Comparison of ENCODE assay signal across 20 cellular contexts in genomic region chr1:201498621-201499020, GRCh38. TPM values are rescaled to one million over a fixed set of nuclear protein-coding genes. Genes with fewer than 3 reads are reported as not detected.
DNase-seq lines count a peak whose midpoint lies in the region; ATAC-seq, FAIRE-seq and TF ChIP-seq lines count a peak whose summit lies in the region.
"Had no signal": no experiment of that assay in that cellular context is flagged by ENCODE, and none has a peak within 500 bp of the region (broad histone marks: within the 10 kb centered on the region; RNA-seq: fewer than 3 reads in every experiment).

No MANE protein-coding gene starts in this region.

- H3K4me1 ChIP-seq in GM23248 (ENCODE audit: insufficient read depth) (peaks cover 62% of the 10 kb centered on the region), mesenchymal stem cell (ENCODE audit: control insufficient read depth, insufficient read depth, low read depth, low read length) (peaks cover 22% of the 10 kb centered on the region), stomach smooth muscle (ENCODE audit: control insufficient read depth, insufficient read depth, low read length) (peaks cover 93% of the 10 kb centered on the region)

- TF ChIP-seq CTCF in brain microvascular endothelial cell (IDR thresholded peaks at IDR 0.05; ENCODE audit: low read depth, low read length, missing control alignments), result peak; percentile 5

- H4K91ac ChIP-seq in mesenchymal stem cell (ENCODE audit: low read length), result no peak overlapping the region

- no peak overlapping the region for H3K18ac ChIP-seq in mesenchymal stem cell (ENCODE audit: low read depth in 1 of 2, low read length in 2 of 2)

- peak; percentile 15 for DNase-seq in GM23248
- no peak for DNase-seq in brain microvascular endothelial cell
- DNase-seq in mesenchymal stem cell, result no peak
- DNase-seq in NCI-H748 (lab: John Stamatoyannopoulos, UW; ENCODE audit: unreplicated experiment), result no peak
- no peak for DNase-seq in effector CD4-positive, alpha-beta T cell
- no peak for DNase-seq in GM12892 (ENCODE audit: insufficient read length)
- DNase-seq: activated naive CD8-positive, alpha-beta T cell treated with anti-CD3 and anti-CD28 coated beads, Interleukin-2, amount 50 U/mL, for 24 hours; GDM1; glutamatergic neuron; NCI-H2227 treated with DMSO at 0.1 percent for 48 hours; NK-92 treated with Interleukin-12 subunit alpha and Interleukin-12 subunit beta, amount 100 ng/mL, for 24 hours; small intestine; stimulated activated naive B cell treated with anti-CD40 and anti-IgM and Interleukin-4, amounts not matched to agents 10 μg/mL and 1 μg/mL and 100 μg/mL, for 72 hours had no signal

- no peak overlapping the region for H2BK15ac ChIP-seq in mesenchymal stem cell (ENCODE audit: low read depth, poor library complexity, severe bottlenecking)

- H3K9me2 ChIP-seq in GM23248 (ENCODE audit: insufficient read depth), result no peaks in the 10 kb centered on the region

- peaks cover 51% of the 10 kb centered on the region for H3F3A ChIP-seq in GM23248 (ENCODE audit: insufficient read depth)

- 96 to 98% methylated on average over 8 of the region's 8 CpGs for WGBS in GM23248 (ENCODE audit: low coverage in 1 of 2, low lambda C conversion rate in 2 of 2, missing lambda C conversion rate in 2 of 2), 2 experiments
- WGBS in mesenchymal stem cell, result 92% methylated on average over 8 of the region's 8 CpGs

- no peak for ATAC-seq in HG02759 (IDR thresholded peaks at IDR 0.05; ENCODE audit: unreplicated experiment)
- ATAC-seq: activated naive CD8-positive, alpha-beta T cell treated with anti-CD3 and anti-CD28 coated beads, Interleukin-2, amount 50 U/mL, for 24 hours; Right ventricle myocardium inferior; stimulated activated naive B cell treated with anti-CD40 and anti-IgM and Interleukin-4, amounts not matched to agents 10 μg/mL and 1 μg/mL and 100 μg/mL, for 72 hours; WTC11 had no signal

- H3K4me3 ChIP-seq in GM23248 (no peak overlapping the region), brain microvascular endothelial cell (ENCODE audit: low read depth, low read length) (no peak overlapping the region), mesenchymal stem cell (ENCODE audit: insufficient read depth in 1 of 2, low read depth in 1 of 2, low read length in 2 of 2) (no peak overlapping the region), stomach smooth muscle (ENCODE audit: low read length in 2 of 2) (peak overlapping the region; percentile 27 to 61)

- no peaks in the 10 kb centered on the region for H4K20me1 ChIP-seq in GM23248 (ENCODE audit: insufficient read depth)

- peaks cover 25% of the 10 kb centered on the region for H3K36me3 ChIP-seq in GM23248 (ENCODE audit: low read depth)
- H3K36me3 ChIP-seq in brain microvascular endothelial cell (replicated peaks), result peaks cover 82% of the 10 kb centered on the region
- peaks cover 0 to 19% of the 10 kb centered on the region in 2 experiments for H3K36me3 ChIP-seq in mesenchymal stem cell (ENCODE audit: control insufficient read depth in 1 of 2, insufficient read depth in 2 of 2, low read depth in 1 of 2, low read length in 2 of 2)
- H3K36me3 ChIP-seq in stomach smooth muscle (ENCODE audit: control insufficient read depth in 2 of 2, insufficient read depth in 2 of 2, low read length in 2 of 2), result peaks cover 34 to 42% of the 10 kb centered on the region in 2 donors

- peak overlapping the region; percentile 19 for H4K8ac ChIP-seq in mesenchymal stem cell (ENCODE audit: low read length)

- H2AFZ ChIP-seq in GM23248 (no peak overlapping the region), mesenchymal stem cell (ENCODE audit: low read depth, low read length) (no peak overlapping the region)

- no peak overlapping the region for H2BK120ac ChIP-seq in mesenchymal stem cell (ENCODE audit: low read depth, low read length)

- no peaks in the 10 kb centered on the region for H3K79me1 ChIP-seq in mesenchymal stem cell (replicated peaks; ENCODE audit: low read length, poor library complexity, severe bottlenecking)

- H3K27ac ChIP-seq in GM23248 (no peak overlapping the region), brain microvascular endothelial cell (no peak overlapping the region), mesenchymal stem cell (ENCODE audit: low read length, poor library complexity, severe bottlenecking) (no peak overlapping the region), stomach smooth muscle (ENCODE audit: low read length) (peak overlapping the region; percentile 100)
- H3K27ac ChIP-seq: epithelial cell of prostate had no signal

- H2BK12ac ChIP-seq in mesenchymal stem cell (ENCODE audit: low read length in 2 of 2), result no peak overlapping the region

- in situ Hi-C loops in GM23248 (cut with MboI), result no loop called here
- in situ Hi-C loops in brain microvascular endothelial cell (cut with HindIII; ENCODE audit: low pct_ligation_motif_present, low sequenced_read_pairs), result no loop called here

- H3K27me3 ChIP-seq in GM23248 (replicated peaks; ENCODE audit: insufficient read depth) (no peaks in the 10 kb centered on the region), brain microvascular endothelial cell (replicated peaks) (no peaks in the 10 kb centered on the region), mesenchymal stem cell (ENCODE audit: control insufficient read depth in 1 of 2, insufficient read depth in 1 of 2, low read length in 2 of 2) (no peaks in the 10 kb centered on the region), stomach smooth muscle (ENCODE audit: control insufficient read depth in 1 of 2, insufficient read depth in 2 of 2, low read length in 2 of 2) (no peaks in the 10 kb centered on the region)

- TF ChIP-seq POLR2A in GM12892 (IDR thresholded peaks at IDR 0.05; ENCODE audit: low read depth, low read length), result no peak

- peaks cover 97% of the 10 kb centered on the region for H3K79me2 ChIP-seq in GM23248 (ENCODE audit: insufficient read depth)

- FAIRE-seq in GM12892 (lab: Jason Lieb, UNC), result no peak
- FAIRE-seq: H54, HTR-8/SVneo, small intestine had no signal

- no peak overlapping the region for H2AK5ac ChIP-seq in mesenchymal stem cell (ENCODE audit: low read length, severe bottlenecking)

- H3K9me3 ChIP-seq in GM23248 (ENCODE audit: low read depth) (no peaks in the 10 kb centered on the region), mesenchymal stem cell (ENCODE audit: control insufficient read depth, low read length) (no peaks in the 10 kb centered on the region), stomach smooth muscle (ENCODE audit: control insufficient read depth in 2 of 2, low read length in 2 of 2) (no peaks in the 10 kb centered on the region)

- H3K14ac ChIP-seq in mesenchymal stem cell (ENCODE audit: low read length in 2 of 2), result no peak overlapping the region

- no peak overlapping the region for H3K4ac ChIP-seq in mesenchymal stem cell (ENCODE audit: low read depth in 1 of 2, low read length in 2 of 2)

- H3K23ac ChIP-seq in mesenchymal stem cell (ENCODE audit: low read length in 2 of 2), result no peak overlapping the region

- H3K9ac ChIP-seq in GM23248 (no peak overlapping the region), mesenchymal stem cell (ENCODE audit: low read length) (no peak overlapping the region), stomach smooth muscle (ENCODE audit: low read length in 2 of 2) (peak overlapping the region; percentile 36 to 66)

- H3K4me2 ChIP-seq in GM23248 (ENCODE audit: unreplicated experiment), result no peak overlapping the region
- no peak overlapping the region for H3K4me2 ChIP-seq in mesenchymal stem cell (ENCODE audit: low read length, poor library complexity, severe bottlenecking)

- no peak overlapping the region for H2BK5ac ChIP-seq in mesenchymal stem cell (ENCODE audit: low read depth, low read length, poor library complexity, severe bottlenecking)

RNA-seq across cellular contexts. Expression of gene CSRP1, which starts 8.3 kb away (rescaled TPM):
- 1,160 and 1,256 TPM in 2 replicates for total RNA-seq in GM23248 (2014; rRNA removed; shearing (Covaris generic))
- 510 and 529 TPM in 2 replicates for polyA plus RNA-seq in GM23248 (2016; fragmentation: Nextera tagmentation; extraction: Ambion mirVana)
- 86.6 TPM for polyA plus RNA-seq in mesenchymal stem cell (2013, experiment 1 of 2)
- polyA plus RNA-seq in mesenchymal stem cell (2013, experiment 2 of 2), result 85.7 TPM
- 35.2 TPM for polyA plus RNA-seq in GM12892 (2012; ENCODE audit: missing spikeins)

RNA-seq across cellular contexts. Expression of gene PHLDA3, which starts 29.6 kb away (rescaled TPM):
- 148 and 162 TPM in 2 replicates for total RNA-seq in GM23248 (2014; rRNA removed; shearing (Covaris generic))
- 112 and 117 TPM in 2 replicates for polyA plus RNA-seq in GM23248 (2016; fragmentation: Nextera tagmentation; extraction: Ambion mirVana)
- polyA plus RNA-seq in mesenchymal stem cell (2013, experiment 1 of 2), result 42.7 TPM
- 42.7 TPM for polyA plus RNA-seq in mesenchymal stem cell (2013, experiment 2 of 2)
- 5.7 TPM for polyA plus RNA-seq in GM12892 (2012; ENCODE audit: missing spikeins)

RNA-seq across cellular contexts. Expression of gene NAV1, which starts 40.3 kb away (rescaled TPM):
- 79.0 and 81.8 TPM in 2 replicates for total RNA-seq in GM23248 (2014; rRNA removed; shearing (Covaris generic))
- polyA plus RNA-seq in GM23248 (2016; fragmentation: Nextera tagmentation; extraction: Ambion mirVana), result 74.7 and 75.6 TPM in 2 replicates
- polyA plus RNA-seq in mesenchymal stem cell (2013, experiment 1 of 2), result 51.4 TPM
- polyA plus RNA-seq in mesenchymal stem cell (2013, experiment 2 of 2), result 45.4 TPM
- polyA plus RNA-seq in GM12892 (2012; ENCODE audit: missing spikeins), result 0.61 TPM

Comparison
In these comparisons a context has a peak if more than half of its experiments do, and no peak if none do; other contexts are left out.
1. H3K4me3 ChIP-seq: peak in stomach smooth muscle (2 of 2); none in GM23248 (single experiment), brain microvascular endothelial cell (single experiment) and mesenchymal stem cell (0 of 2).
2. H3K9ac ChIP-seq: peak in stomach smooth muscle (2 of 2); none in GM23248 (single experiment) and mesenchymal stem cell (single experiment).